In the genomic region with DNA sequence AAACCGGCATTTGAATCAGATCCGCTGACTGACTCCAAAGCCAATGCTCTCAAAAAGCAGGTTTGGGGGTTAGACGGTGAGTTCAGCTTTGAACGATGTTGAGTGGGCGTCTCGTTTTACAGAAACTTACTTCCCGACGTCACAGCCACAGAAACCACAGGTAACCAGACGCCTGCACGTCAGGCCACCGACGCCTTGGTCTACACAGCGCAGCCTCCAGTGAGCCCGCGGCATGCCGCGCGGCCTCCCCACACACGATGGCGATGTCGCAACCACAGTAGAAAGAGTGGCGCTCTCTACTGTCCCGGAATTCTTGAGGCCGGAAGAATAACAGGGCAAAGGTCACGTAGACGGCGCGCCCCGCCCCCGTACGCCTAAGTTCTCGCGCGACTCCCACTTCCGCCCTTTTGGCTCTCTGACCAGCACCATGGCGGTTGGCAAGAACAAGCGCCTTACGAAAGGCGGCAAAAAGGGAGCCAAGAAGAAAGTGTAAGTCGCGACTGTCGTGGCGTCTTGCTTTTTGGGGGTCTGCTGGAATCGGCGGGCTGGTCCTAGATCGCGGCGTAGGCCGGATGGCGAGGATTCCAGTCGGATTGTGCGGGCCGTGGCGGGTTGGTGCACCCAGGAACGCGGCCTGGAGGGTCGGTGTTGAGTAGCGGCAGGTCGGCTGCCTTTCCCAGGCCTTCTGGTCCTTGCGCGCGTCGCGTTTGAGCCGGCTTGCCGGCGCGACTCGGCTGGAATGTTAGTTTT, we compare ENCODE assay signal across 1 cellular context.
A peak's percentile ranks its signal among the peaks of the same experiment; 100 is the strongest.
TF ChIP-seq lines count a peak whose summit lies in the region.

A gene (plus strand): TSS at position 403 of the 750 bp plus-strand sequence. CDS start 25 bp downstream, at position 428.

TF ChIP-seq in HepG2, 621 proteins besides CTCF, POLR2A, EP300 and RAD21 (continued from another document and continues in another):
- TF ChIP-seq, protein P1, sequence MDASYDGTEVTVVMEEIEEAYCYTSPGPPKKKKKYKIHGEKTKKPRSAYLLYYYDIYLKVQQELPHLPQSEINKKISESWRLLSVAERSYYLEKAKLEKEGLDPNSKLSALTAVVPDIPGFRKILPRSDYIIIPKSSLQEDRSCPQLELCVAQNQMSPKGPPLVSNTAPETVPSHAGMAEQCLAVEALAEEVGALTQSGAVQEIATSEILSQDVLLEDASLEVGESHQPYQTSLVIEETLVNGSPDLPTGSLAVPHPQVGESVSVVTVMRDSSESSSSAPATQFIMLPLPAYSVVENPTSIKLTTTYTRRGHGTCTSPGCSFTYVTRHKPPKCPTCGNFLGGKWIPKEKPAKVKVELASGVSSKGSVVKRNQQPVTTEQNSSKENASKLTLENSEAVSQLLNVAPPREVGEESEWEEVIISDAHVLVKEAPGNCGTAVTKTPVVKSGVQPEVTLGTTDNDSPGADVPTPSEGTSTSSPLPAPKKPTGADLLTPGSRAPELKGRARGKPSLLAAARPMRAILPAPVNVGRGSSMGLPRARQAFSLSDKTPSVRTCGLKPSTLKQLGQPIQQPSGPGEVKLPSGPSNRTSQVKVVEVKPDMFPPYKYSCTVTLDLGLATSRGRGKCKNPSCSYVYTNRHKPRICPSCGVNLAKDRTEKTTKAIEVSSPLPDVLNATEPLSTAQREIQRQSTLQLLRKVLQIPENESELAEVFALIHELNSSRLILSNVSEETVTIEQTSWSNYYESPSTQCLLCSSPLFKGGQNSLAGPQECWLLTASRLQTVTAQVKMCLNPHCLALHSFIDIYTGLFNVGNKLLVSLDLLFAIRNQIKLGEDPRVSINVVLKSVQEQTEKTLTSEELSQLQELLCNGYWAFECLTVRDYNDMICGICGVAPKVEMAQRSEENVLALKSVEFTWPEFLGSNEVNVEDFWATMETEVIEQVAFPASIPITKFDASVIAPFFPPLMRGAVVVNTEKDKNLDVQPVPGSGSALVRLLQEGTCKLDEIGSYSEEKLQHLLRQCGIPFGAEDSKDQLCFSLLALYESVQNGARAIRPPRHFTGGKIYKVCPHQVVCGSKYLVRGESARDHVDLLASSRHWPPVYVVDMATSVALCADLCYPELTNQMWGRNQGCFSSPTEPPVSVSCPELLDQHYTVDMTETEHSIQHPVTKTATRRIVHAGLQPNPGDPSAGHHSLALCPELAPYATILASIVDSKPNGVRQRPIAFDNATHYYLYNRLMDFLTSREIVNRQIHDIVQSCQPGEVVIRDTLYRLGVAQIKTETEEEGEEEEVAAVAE (CRISPR knock-in tag; IDR thresholded peaks at IDR 0.05; ENCODE audit: borderline replicate concordance), result peak; percentile 55; the same call in 1 of the 2 replicates
- TF ChIP-seq EED (CRISPR knock-in tag; IDR thresholded peaks at IDR 0.05) (peak; percentile 99), ZNF629 (CRISPR knock-in tag; conservative IDR thresholded peaks at IDR 0.05) (peak; percentile 52), ZNF547 (CRISPR knock-in tag; IDR thresholded peaks at IDR 0.05) (peak; percentile 92), NCOA2 (CRISPR knock-in tag; IDR thresholded peaks at IDR 0.05) (peak; percentile 74), ZNF20 (CRISPR knock-in tag; IDR thresholded peaks at IDR 0.05) (no peak), SCMH1 (CRISPR knock-in tag; IDR thresholded peaks at IDR 0.05; ENCODE audit: borderline replicate concordance) (no peak), ZNF605 (CRISPR knock-in tag; IDR thresholded peaks at IDR 0.05) (peak; percentile 96), ZNF720 (CRISPR knock-in tag; IDR thresholded peaks at IDR 0.05) (0 out of 2 replicates have a peak, but pooled peaks have one; percentile 3), SP2 (CRISPR knock-in tag; IDR thresholded peaks at IDR 0.05) (peak; percentile 76), KDM2A (CRISPR knock-in tag; IDR thresholded peaks at IDR 0.05; ENCODE audit: borderline replicate concordance, low read depth) (peak; percentile 95), JUN (CRISPR knock-in tag; IDR thresholded peaks at IDR 0.05) (peak; percentile 61; the same call in 1 of the 2 replicates), SAP130 (CRISPR knock-in tag; IDR thresholded peaks at IDR 0.05; ENCODE audit: low read depth) (peak; percentile 96), SYNCRIP (IDR thresholded peaks at IDR 0.05; ENCODE audit: insufficient read depth, low read depth, low read length) (no peak), HDAC6 (IDR thresholded peaks at IDR 0.05; ENCODE audit: low read depth, low read length) (no peak), HNRNPUL1 (IDR thresholded peaks at IDR 0.05; ENCODE audit: low read depth, low read length) (no peak), TBX2 (CRISPR knock-in tag; IDR thresholded peaks at IDR 0.05; ENCODE audit: borderline replicate concordance) (peak; percentile 95), XRCC5 (optimal IDR thresholded peaks at IDR 0.05; ENCODE audit: low read length) (peak; percentile 95), ZNF205 (CRISPR knock-in tag; IDR thresholded peaks at IDR 0.05) (peak; percentile 74; the same call in 1 of the 2 replicates), KLF15 (CRISPR knock-in tag; IDR thresholded peaks at IDR 0.05; ENCODE audit: borderline replicate concordance) (peak; percentile 81), BORCS8-MEF2B (CRISPR knock-in tag; IDR thresholded peaks at IDR 0.05) (peak; percentile 98), NCOA5 (CRISPR knock-in tag; IDR thresholded peaks at IDR 0.05) (peak; percentile 93; the same call in 1 of the 2 replicates), TRIM24 (CRISPR knock-in tag; IDR thresholded peaks at IDR 0.05) (no peak; the same call in 1 of the 2 replicates), ZSCAN22 (CRISPR knock-in tag; IDR thresholded peaks at IDR 0.05) (0 out of 2 replicates have a peak, but pooled peaks have one; percentile 26), ZNF776 (CRISPR knock-in tag; IDR thresholded peaks at IDR 0.05) (peak; percentile 90; the same call in 1 of the 2 replicates), ZNF432 (CRISPR knock-in tag; IDR thresholded peaks at IDR 0.05; ENCODE audit: borderline replicate concordance) (peak; percentile 54; the same call in 1 of the 2 replicates), ZNF570 (CRISPR knock-in tag; IDR thresholded peaks at IDR 0.05; ENCODE audit: borderline replicate concordance) (no peak), IKZF4 (CRISPR knock-in tag; IDR thresholded peaks at IDR 0.05; ENCODE audit: borderline replicate concordance, low read depth, not compliant biosample characterization) (no peak), NFKB2 (CRISPR knock-in tag; IDR thresholded peaks at IDR 0.05; ENCODE audit: borderline replicate concordance) (peak; percentile 90; the same call in 1 of the 2 replicates), ETV5 (CRISPR knock-in tag; IDR thresholded peaks at IDR 0.05; ENCODE audit: borderline replicate concordance) (peak; percentile 96), BRCA1 (CRISPR knock-in tag; IDR thresholded peaks at IDR 0.05) (peak; percentile 95), ZNF235 (CRISPR knock-in tag; IDR thresholded peaks at IDR 0.05; ENCODE audit: borderline replicate concordance) (0 out of 2 replicates have a peak, but pooled peaks have one; percentile 36), ZNF562 (CRISPR knock-in tag; IDR thresholded peaks at IDR 0.05; ENCODE audit: borderline replicate concordance) (peak; percentile 81; the same call in 1 of the 2 replicates), ZNF879 (CRISPR knock-in tag; IDR thresholded peaks at IDR 0.05) (peak; percentile 65; the same call in 1 of the 2 replicates), ZFP36 (IDR thresholded peaks at IDR 0.05; ENCODE audit: borderline replicate concordance, low read depth, low read length, partially characterized antibody) (no peak), ZNF460 (CRISPR knock-in tag; IDR thresholded peaks at IDR 0.05; ENCODE audit: borderline replicate concordance) (peak; percentile 78; the same call in 1 of the 2 replicates), FOXC1 (CRISPR knock-in tag; IDR thresholded peaks at IDR 0.05; ENCODE audit: borderline replicate concordance) (peak; percentile 95), ZNF282 (IDR thresholded peaks at IDR 0.05; ENCODE audit: partially characterized antibody) (no peak)
- TF ChIP-seq, protein P2, sequence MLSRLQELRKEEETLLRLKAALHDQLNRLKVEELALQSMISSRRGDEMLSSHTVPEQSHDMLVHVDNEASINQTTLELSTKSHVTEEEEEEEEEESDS (CRISPR knock-in tag; IDR thresholded peaks at IDR 0.05; ENCODE audit: borderline replicate concordance), result peak; percentile 92; the same call in 1 of the 2 replicates
- TF ChIP-seq, protein P3, sequence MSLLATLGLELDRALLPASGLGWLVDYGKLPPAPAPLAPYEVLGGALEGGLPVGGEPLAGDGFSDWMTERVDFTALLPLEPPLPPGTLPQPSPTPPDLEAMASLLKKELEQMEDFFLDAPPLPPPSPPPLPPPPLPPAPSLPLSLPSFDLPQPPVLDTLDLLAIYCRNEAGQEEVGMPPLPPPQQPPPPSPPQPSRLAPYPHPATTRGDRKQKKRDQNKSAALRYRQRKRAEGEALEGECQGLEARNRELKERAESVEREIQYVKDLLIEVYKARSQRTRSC (CRISPR knock-in tag; IDR thresholded peaks at IDR 0.05; ENCODE audit: low read depth), result no peak; the same call in 1 of the 2 replicates
- TF ChIP-seq, protein P4, sequence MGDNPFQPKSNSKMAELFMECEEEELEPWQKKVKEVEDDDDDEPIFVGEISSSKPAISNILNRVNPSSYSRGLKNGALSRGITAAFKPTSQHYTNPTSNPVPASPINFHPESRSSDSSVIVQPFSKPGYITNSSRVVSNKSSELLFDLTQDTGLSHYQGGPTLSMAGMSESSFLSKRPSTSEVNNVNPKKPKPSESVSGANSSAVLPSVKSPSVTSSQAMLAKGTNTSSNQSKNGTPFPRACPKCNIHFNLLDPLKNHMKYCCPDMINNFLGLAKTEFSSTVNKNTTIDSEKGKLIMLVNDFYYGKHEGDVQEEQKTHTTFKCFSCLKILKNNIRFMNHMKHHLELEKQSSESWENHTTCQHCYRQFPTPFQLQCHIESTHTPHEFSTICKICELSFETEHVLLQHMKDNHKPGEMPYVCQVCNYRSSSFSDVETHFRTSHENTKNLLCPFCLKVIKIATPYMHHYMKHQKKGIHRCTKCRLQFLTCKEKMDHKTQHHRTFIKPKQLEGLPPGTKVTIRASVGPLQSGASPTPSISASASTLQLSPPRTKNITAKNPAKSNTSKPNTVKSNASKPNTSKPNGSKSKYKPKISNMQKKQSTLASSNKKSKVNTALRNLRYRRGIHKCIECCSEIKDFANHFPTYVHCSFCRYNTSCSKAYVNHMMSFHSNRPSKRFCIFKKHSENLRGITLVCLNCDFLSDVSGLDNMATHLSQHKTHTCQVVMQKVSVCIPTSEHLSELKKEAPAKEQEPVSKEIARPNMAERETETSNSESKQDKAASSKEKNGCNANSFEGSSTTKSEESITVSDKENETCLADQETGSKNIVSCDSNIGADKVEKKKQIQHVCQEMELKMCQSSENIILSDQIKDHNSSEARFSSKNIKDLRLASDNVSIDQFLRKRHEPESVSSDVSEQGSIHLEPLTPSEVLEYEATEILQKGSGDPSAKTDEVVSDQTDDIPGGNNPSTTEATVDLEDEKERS (CRISPR knock-in tag; IDR thresholded peaks at IDR 0.05), result peak; percentile 98
- TF ChIP-seq, protein P5, sequence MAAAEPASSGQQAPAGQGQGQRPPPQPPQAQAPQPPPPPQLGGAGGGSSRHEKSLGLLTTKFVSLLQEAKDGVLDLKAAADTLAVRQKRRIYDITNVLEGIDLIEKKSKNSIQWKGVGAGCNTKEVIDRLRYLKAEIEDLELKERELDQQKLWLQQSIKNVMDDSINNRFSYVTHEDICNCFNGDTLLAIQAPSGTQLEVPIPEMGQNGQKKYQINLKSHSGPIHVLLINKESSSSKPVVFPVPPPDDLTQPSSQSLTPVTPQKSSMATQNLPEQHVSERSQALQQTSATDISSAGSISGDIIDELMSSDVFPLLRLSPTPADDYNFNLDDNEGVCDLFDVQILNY (CRISPR knock-in tag; conservative IDR thresholded peaks at IDR 0.05), result no peak
- TF ChIP-seq, protein P6, sequence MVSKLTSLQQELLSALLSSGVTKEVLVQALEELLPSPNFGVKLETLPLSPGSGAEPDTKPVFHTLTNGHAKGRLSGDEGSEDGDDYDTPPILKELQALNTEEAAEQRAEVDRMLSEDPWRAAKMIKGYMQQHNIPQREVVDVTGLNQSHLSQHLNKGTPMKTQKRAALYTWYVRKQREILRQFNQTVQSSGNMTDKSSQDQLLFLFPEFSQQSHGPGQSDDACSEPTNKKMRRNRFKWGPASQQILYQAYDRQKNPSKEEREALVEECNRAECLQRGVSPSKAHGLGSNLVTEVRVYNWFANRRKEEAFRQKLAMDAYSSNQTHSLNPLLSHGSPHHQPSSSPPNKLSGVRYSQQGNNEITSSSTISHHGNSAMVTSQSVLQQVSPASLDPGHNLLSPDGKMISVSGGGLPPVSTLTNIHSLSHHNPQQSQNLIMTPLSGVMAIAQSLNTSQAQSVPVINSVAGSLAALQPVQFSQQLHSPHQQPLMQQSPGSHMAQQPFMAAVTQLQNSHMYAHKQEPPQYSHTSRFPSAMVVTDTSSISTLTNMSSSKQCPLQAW (CRISPR knock-in tag; IDR thresholded peaks at IDR 0.05), result peak; percentile 97
- TF ChIP-seq, protein P7, sequence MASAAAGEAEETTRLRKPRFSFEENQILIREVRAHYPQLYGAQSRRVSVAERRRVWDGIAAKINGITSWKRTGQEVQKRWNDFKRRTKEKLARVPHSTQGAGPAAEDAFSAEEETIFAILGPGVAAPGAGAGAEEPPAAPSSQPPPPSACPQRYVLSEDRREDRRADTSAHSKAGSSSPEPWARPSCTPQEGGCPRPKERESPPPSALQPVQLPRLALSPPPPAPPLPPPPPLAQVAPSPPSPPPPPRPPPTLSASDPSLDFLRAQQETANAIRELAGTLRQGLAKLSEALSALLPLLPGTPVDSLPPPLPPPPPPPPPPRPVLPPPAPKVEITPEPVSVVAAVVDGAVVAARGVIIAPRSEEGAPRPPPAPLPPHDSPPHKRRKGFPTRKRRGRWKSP (CRISPR knock-in tag; IDR thresholded peaks at IDR 0.05), result peak; percentile 57; the same call in 1 of the 2 replicates
- TF ChIP-seq, protein P8, sequence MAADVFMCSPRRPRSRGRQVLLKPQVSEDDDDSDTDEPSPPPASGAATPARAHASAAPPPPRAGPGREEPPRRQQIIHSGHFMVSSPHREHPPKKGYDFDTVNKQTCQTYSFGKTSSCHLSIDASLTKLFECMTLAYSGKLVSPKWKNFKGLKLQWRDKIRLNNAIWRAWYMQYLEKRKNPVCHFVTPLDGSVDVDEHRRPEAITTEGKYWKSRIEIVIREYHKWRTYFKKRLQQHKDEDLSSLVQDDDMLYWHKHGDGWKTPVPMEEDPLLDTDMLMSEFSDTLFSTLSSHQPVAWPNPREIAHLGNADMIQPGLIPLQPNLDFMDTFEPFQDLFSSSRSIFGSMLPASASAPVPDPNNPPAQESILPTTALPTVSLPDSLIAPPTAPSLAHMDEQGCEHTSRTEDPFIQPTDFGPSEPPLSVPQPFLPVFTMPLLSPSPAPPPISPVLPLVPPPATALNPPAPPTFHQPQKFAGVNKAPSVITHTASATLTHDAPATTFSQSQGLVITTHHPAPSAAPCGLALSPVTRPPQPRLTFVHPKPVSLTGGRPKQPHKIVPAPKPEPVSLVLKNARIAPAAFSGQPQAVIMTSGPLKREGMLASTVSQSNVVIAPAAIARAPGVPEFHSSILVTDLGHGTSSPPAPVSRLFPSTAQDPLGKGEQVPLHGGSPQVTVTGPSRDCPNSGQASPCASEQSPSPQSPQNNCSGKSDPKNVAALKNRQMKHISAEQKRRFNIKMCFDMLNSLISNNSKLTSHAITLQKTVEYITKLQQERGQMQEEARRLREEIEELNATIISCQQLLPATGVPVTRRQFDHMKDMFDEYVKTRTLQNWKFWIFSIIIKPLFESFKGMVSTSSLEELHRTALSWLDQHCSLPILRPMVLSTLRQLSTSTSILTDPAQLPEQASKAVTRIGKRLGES (CRISPR knock-in tag; IDR thresholded peaks at IDR 0.05; ENCODE audit: borderline replicate concordance), result peak; percentile 91; the same call in 1 of the 2 replicates
